Comparison of ENCODE assay signal across 11 cellular contexts in genomic region chr12:52690351-52691075, GRCh38. TPM values are rescaled to one million over a fixed set of nuclear protein-coding genes. Genes with fewer than 3 reads are reported as not detected.
DNase-seq lines count a peak whose midpoint lies in the region; ATAC-seq and TF ChIP-seq lines count a peak whose summit lies in the region.
"Had no signal": no experiment of that assay in that cellular context is flagged by ENCODE, and none has a peak within 500 bp of the region (broad histone marks: within the 10 kb centered on the region; RNA-seq: fewer than 3 reads in every experiment).

No MANE protein-coding gene starts in this region.

- TF ChIP-seq CTCF in OCI-LY7 (conservative IDR thresholded peaks at IDR 0.05; ENCODE audit: low read length) = no peak
- TF ChIP-seq CTCF in esophagus squamous epithelium (IDR thresholded peaks at IDR 0.05) = no peak
- no peak for TF ChIP-seq CTCF in progenitor cell of endocrine pancreas (IDR thresholded peaks at IDR 0.05; ENCODE audit: unreplicated experiment)

- CTCF ChIA-PET in CD8-positive, alpha-beta memory T cell (lab: Charles Lee) = no interaction called here
- CTCF ChIA-PET in OCI-LY7 (lab: Charles Lee; ENCODE audit: unreplicated experiment) = no interaction called here

- DNase-seq in CD8-positive, alpha-beta memory T cell = no peak
- no peak for DNase-seq in OCI-LY7 (ENCODE audit: low spot score)
- DNase-seq in esophagus squamous epithelium (lab: John Stamatoyannopoulos, UW) = no peak
- DNase-seq in progenitor cell of endocrine pancreas (ENCODE audit: low spot score, unreplicated experiment) = no peak
- no peak for DNase-seq in foreskin melanocyte
- no peak for DNase-seq in pons (ENCODE audit: low spot score)
- no peak for DNase-seq in NCI-H526 treated with DMSO at 0.1 percent for 48 hours (lab: John Stamatoyannopoulos, UW)
- DNase-seq: DND-41 had no signal

- peak overlapping the region; percentile 85 to 97 (median 90) for H3K4me3 Mint-ChIP-seq in CD8-positive, alpha-beta memory T cell
- H3K4me3 Mint-ChIP-seq in progenitor cell of endocrine pancreas (ENCODE audit: low read depth) = peak overlapping the region; percentile 67

- no peak overlapping the region for H3K27ac ChIP-seq in CD8-positive, alpha-beta memory T cell (ENCODE audit: low read depth, low read length)
- no peak overlapping the region for H3K27ac ChIP-seq in OCI-LY7 (ENCODE audit: low read depth, low read length, poor library complexity, severe bottlenecking)
- no peak overlapping the region for H3K27ac ChIP-seq in esophagus squamous epithelium

- POLR2A ChIA-PET in CD8-positive, alpha-beta memory T cell (lab: Charles Lee) = interaction anchor here (0.8 kb wide), 1 partner anchor 81 kb away, joined by 4 read pairs; no protein-coding TSS in a partner anchor
- POLR2A ChIA-PET in OCI-LY7 (lab: Charles Lee) = no interaction called here

- peaks cover 24% of the 10 kb centered on the region for H3K4me1 ChIP-seq in CD8-positive, alpha-beta memory T cell (ENCODE audit: insufficient read depth, low read length)
- no peaks in the 10 kb centered on the region for H3K4me1 ChIP-seq in OCI-LY7 (ENCODE audit: insufficient read depth, low read length, poor library complexity, severe bottlenecking)
- H3K4me1 ChIP-seq in esophagus squamous epithelium = peaks cover 10 to 48% (median 15%) of the 10 kb centered on the region in 3 donors

- no TSS peak for BruUV-seq in OCI-LY7 (replicated peaks; lab: Mats Ljungman, UMichigan)

- H3K4me2 ChIP-seq in OCI-LY7 (ENCODE audit: low read length) = peak overlapping the region; percentile 43; the same call in 1 of the 2 replicates

- H4K20me1 ChIP-seq in OCI-LY7 (ENCODE audit: insufficient read depth, low read length) = no peaks in the 10 kb centered on the region

- H3K27me3 Mint-ChIP-seq in CD8-positive, alpha-beta memory T cell = peaks cover 7 to 34% of the 10 kb centered on the region in 2 donors
- H3K27me3 Mint-ChIP-seq in progenitor cell of endocrine pancreas = peaks cover 78% of the 10 kb centered on the region

- no peaks in the 10 kb centered on the region for H3K9me3 Mint-ChIP-seq in CD8-positive, alpha-beta memory T cell
- H3K9me3 Mint-ChIP-seq in progenitor cell of endocrine pancreas (ENCODE audit: low read depth) = no peaks in the 10 kb centered on the region

- no peaks in the 10 kb centered on the region for H3K27me3 ChIP-seq in CD8-positive, alpha-beta memory T cell (ENCODE audit: insufficient read depth, low read length, poor library complexity, severe bottlenecking)
- H3K27me3 ChIP-seq in esophagus squamous epithelium = peaks cover 0 to 81% (median 0%) of the 10 kb centered on the region in 4 donors

- intact Hi-C loops in OCI-LY7 (cut with micrococcal nuclease; ENCODE audit: unreplicated experiment) = no loop called here
- intact Hi-C loops in esophagus squamous epithelium (cut with DNase I) = no loop called here

- H3K79me2 ChIP-seq in OCI-LY7 (ENCODE audit: insufficient read depth, low read depth, low read length) = no peaks in the 10 kb centered on the region

- WGBS in esophagus squamous epithelium, 2 donors = 65 to 76% methylated on average over 5 to 8 of the region's 8 CpGs

- H3K9me2 ChIP-seq in OCI-LY7 (ENCODE audit: insufficient read depth, low read length) = no peaks in the 10 kb centered on the region

- H3K36me3 ChIP-seq in CD8-positive, alpha-beta memory T cell (ENCODE audit: insufficient read depth, low read length) = no peaks in the 10 kb centered on the region
- H3K36me3 ChIP-seq in OCI-LY7 (ENCODE audit: insufficient read depth, low read length) (no peaks in the 10 kb centered on the region), esophagus squamous epithelium (no peaks in the 10 kb centered on the region)

- H3K36me3 Mint-ChIP-seq in CD8-positive, alpha-beta memory T cell = peaks cover 0 to 2% (median 0%) of the 10 kb centered on the region in 3 donors
- H3K36me3 Mint-ChIP-seq in progenitor cell of endocrine pancreas (ENCODE audit: insufficient read depth) = no peaks in the 10 kb centered on the region

- no peak for ATAC-seq in HG03159 (IDR thresholded peaks at IDR 0.05; ENCODE audit: unreplicated experiment)

- H3K9me3 ChIP-seq in CD8-positive, alpha-beta memory T cell (ENCODE audit: low read length) = no peaks in the 10 kb centered on the region
- H3K9me3 ChIP-seq in OCI-LY7 (ENCODE audit: low read length) = no peaks in the 10 kb centered on the region
- no peaks in the 10 kb centered on the region for H3K9me3 ChIP-seq in esophagus squamous epithelium

- no peak for TF ChIP-seq POLR2A in esophagus squamous epithelium (IDR thresholded peaks at IDR 0.05)

- no peak overlapping the region for H2AFZ ChIP-seq in OCI-LY7 (ENCODE audit: low read length)

- peak overlapping the region; percentile 46 for H3K4me3 ChIP-seq in CD8-positive, alpha-beta memory T cell (ENCODE audit: low read length)
- H3K4me3 ChIP-seq in OCI-LY7 (ENCODE audit: low read depth, low read length, poor library complexity, severe bottlenecking) = no peak overlapping the region
- peak overlapping the region in 3 of 4 donors; percentile 18 to 57 (median 38) for H3K4me3 ChIP-seq in esophagus squamous epithelium

- H3K27ac Mint-ChIP-seq in CD8-positive, alpha-beta memory T cell = peak overlapping the region in 6 of 8 donors; percentile 18 to 81 (median 62)
- H3K27ac Mint-ChIP-seq in progenitor cell of endocrine pancreas = no peak overlapping the region

- peaks cover 23 to 46% (median 30%) of the 10 kb centered on the region in 3 donors for H3K4me1 Mint-ChIP-seq in CD8-positive, alpha-beta memory T cell
- peaks cover 6% of the 10 kb centered on the region for H3K4me1 Mint-ChIP-seq in progenitor cell of endocrine pancreas (ENCODE audit: low read depth)

RNA-seq across cellular contexts. Expression of gene KRT1, which starts 10.3 kb away (rescaled TPM):
- not detected for total RNA-seq in CD8-positive, alpha-beta memory T cell
- 3.4 TPM for polyA plus RNA-seq in CD8-positive, alpha-beta memory T cell
- not detected in 2 replicates for total RNA-seq in OCI-LY7 (2014; rRNA removed; shearing (Covaris generic))
- total RNA-seq in OCI-LY7 (2022) (not detected in 2 replicates), esophagus squamous epithelium (10 to 100 TPM in 1 of 4 donors, 1 to 10 TPM in 2, under 1 TPM in 1; 0.19 to 43.7 (median 2.4) TPM), progenitor cell of endocrine pancreas (not detected in 2 replicates)
- total RNA-seq: fibroblast of lung, HT-29 had no signal
- polyA plus RNA-seq: fibroblast of lung had no signal

RNA-seq across cellular contexts. Expression of gene KRT77, which starts 12.8 kb away (rescaled TPM):
- not detected for total RNA-seq in CD8-positive, alpha-beta memory T cell
- not detected for polyA plus RNA-seq in CD8-positive, alpha-beta memory T cell
- total RNA-seq in OCI-LY7 (2014; rRNA removed; shearing (Covaris generic)) = not detected in 2 replicates
- not detected in 2 replicates for total RNA-seq in OCI-LY7 (2022)
- not detected for total RNA-seq in esophagus squamous epithelium
- not detected in 2 replicates for total RNA-seq in progenitor cell of endocrine pancreas
- total RNA-seq: fibroblast of lung, HT-29 had no signal
- polyA plus RNA-seq: fibroblast of lung had no signal

RNA-seq across cellular contexts. Expression of gene KRT2, which starts 38.5 kb away (rescaled TPM):
- total RNA-seq in CD8-positive, alpha-beta memory T cell = not detected
- 0.16 TPM for polyA plus RNA-seq in CD8-positive, alpha-beta memory T cell
- not detected in 2 replicates for total RNA-seq in OCI-LY7 (2014; rRNA removed; shearing (Covaris generic))
- total RNA-seq in OCI-LY7 (2022) (not detected in 2 replicates), esophagus squamous epithelium (under 1 TPM in 2 of 4 donors, not detected in 2; 0.95 to 0.99 TPM), progenitor cell of endocrine pancreas (not detected in 2 replicates)
- total RNA-seq: fibroblast of lung, HT-29 had no signal
- polyA plus RNA-seq: fibroblast of lung had no signal
